ENCODE assay signal across 7 cellular contexts in genomic region chrY:9769312-9769711, GRCh38.
DNase-seq lines count a peak whose midpoint lies in the region; ATAC-seq and FAIRE-seq lines count a peak whose summit lies in the region.
"Not testable (repeated sequence)": the region's sequence is repeated elsewhere in the genome, so short reads cannot be mapped to it uniquely, and the experiment has no call there.

No MANE protein-coding gene starts in this region.

- ATAC-seq in GM19035 (IDR thresholded peaks at IDR 0.05; ENCODE audit: unreplicated experiment): peak; percentile 73
- peak; percentile 76 for ATAC-seq in GM19452 (IDR thresholded peaks at IDR 0.05; ENCODE audit: unreplicated experiment)
- peak; percentile 81 for ATAC-seq in HG02623 (IDR thresholded peaks at IDR 0.05; ENCODE audit: unreplicated experiment)
- peak; percentile 67 for ATAC-seq in HG02981 (IDR thresholded peaks at IDR 0.05; ENCODE audit: unreplicated experiment)
- ATAC-seq in HG03439 (IDR thresholded peaks at IDR 0.05; ENCODE audit: unreplicated experiment): peak; percentile 77
- ATAC-seq in HG03565 (IDR thresholded peaks at IDR 0.05; ENCODE audit: unreplicated experiment): peak; percentile 78

- not testable (repeated sequence) for DNase-seq in GM18507 (ENCODE audit: extremely low spot score, insufficient read length, low read depth)

- peak; percentile 82 for FAIRE-seq in GM18507 (lab: Jason Lieb, UNC)
